ENCODE assay signal across 18 cellular contexts in the genomic region with DNA sequence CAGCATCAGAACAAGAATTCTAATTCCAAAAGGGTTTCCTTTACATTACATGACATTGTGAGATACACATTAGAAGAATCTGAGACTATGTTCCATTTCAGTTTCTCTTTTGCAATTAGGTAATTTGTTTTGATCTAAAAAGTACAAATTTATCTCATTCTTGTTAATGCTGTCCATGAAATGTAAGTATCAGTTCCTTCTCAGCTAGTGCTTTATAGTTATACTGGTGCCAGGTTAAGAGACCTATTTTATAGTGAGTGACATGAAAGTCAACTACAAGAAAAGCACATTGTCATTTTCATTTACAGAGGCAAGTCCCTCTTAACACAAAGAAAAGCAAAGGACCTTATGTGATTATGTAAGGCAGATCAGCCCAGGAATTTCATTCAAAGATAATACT. TPM values are rescaled to one million over a fixed set of nuclear protein-coding genes. Genes with fewer than 3 reads are reported as not detected.
DNase-seq lines count a peak whose midpoint lies in the region; ATAC-seq and TF ChIP-seq lines count a peak whose summit lies in the region.
"Had no signal": no experiment of that assay in that cellular context is flagged by ENCODE, and none has a peak within 500 bp of the region (broad histone marks: within the 10 kb centered on the region; RNA-seq: fewer than 3 reads in every experiment).

No MANE protein-coding gene starts in this region.

- no peak overlapping the region for H3K4me3 ChIP-seq in thyroid gland (replicated peaks in 1 of 3)
- H3K4me3 ChIP-seq: right atrium auricular region had no signal

- H3K27ac ChIP-seq in thyroid gland: no peak overlapping the region
- H3K27ac ChIP-seq: neutrophil, right atrium auricular region had no signal

- H3K9me3 ChIP-seq in thyroid gland: no peaks in the 10 kb centered on the region
- H3K9me3 ChIP-seq: neutrophil, right atrium auricular region had no signal

- no peak for TF ChIP-seq POLR2A in thyroid gland (IDR thresholded peaks at IDR 0.05)

- TF ChIP-seq CTCF in thyroid gland (IDR thresholded peaks at IDR 0.05): no peak

- no peak for DNase-seq in activated naive CD4-positive, alpha-beta T cell treated with anti-CD3 and anti-CD28 coated beads, Interleukin-2, amount 50 U/mL, for 72 hours (ENCODE audit: low spot score in 2 of 2)
- DNase-seq in T-cell (no peak), naive B cell (peak; percentile 45), thyroid gland (no peak), HUDEP-2 (lab: John Stamatoyannopoulos, UW; ENCODE audit: unreplicated experiment in 76 of 76) (no peak)
- DNase-seq: dermis blood vessel endothelial cell, DMS153, heart left ventricle, NCI-H1092, NCI-H82, substantia nigra had no signal

- H3K4me3 Mint-ChIP-seq in activated naive CD4-positive, alpha-beta T cell treated with anti-CD3 and anti-CD28 coated beads, Interleukin-2, amount 50 U/mL, for 24 hours: peak overlapping the region; percentile 56
- H3K4me3 Mint-ChIP-seq in T-cell (peak overlapping the region; percentile 34 to 47 (median 41)), naive B cell (peak overlapping the region in 5 of 8 donors; percentile 16 to 51 (median 31))

- H3K4me1 Mint-ChIP-seq in activated naive CD4-positive, alpha-beta T cell treated with anti-CD3 and anti-CD28 coated beads, Interleukin-2, amount 50 U/mL, for 24 hours: peaks cover 24% of the 10 kb centered on the region
- peaks cover 16 to 55% (median 22%) of the 10 kb centered on the region in 3 donors for H3K4me1 Mint-ChIP-seq in T-cell
- H3K4me1 Mint-ChIP-seq in naive B cell: peaks cover 6 to 38% (median 9%) of the 10 kb centered on the region in 3 donors

- no peaks in the 10 kb centered on the region for H3K27me3 Mint-ChIP-seq in activated naive CD4-positive, alpha-beta T cell treated with anti-CD3 and anti-CD28 coated beads, Interleukin-2, amount 50 U/mL, for 24 hours
- H3K27me3 Mint-ChIP-seq in T-cell: no peaks in the 10 kb centered on the region
- no peaks in the 10 kb centered on the region for H3K27me3 Mint-ChIP-seq in naive B cell

- ATAC-seq in activated naive CD4-positive, alpha-beta T cell treated with anti-CD3 and anti-CD28 coated beads, Interleukin-2, amount 50 U/mL, for 72 hours: no peak
- ATAC-seq in GM18867 (IDR thresholded peaks at IDR 0.05; ENCODE audit: unreplicated experiment): peak; percentile 24
- ATAC-seq in T-cell (replicated peaks in 1 of 4): no peak
- peak in 1 of 2 donors; percentile 12 for ATAC-seq in naive B cell (ENCODE audit: low read depth in 2 of 2)
- no peak for ATAC-seq in GM18861 (IDR thresholded peaks at IDR 0.05; ENCODE audit: unreplicated experiment)
- ATAC-seq: HCT116, heart left ventricle, HepG2 had no signal

- peaks cover 0 to 5% of the 10 kb centered on the region in 2 donors for H3K36me3 ChIP-seq in thyroid gland

- H3K27ac Mint-ChIP-seq in activated naive CD4-positive, alpha-beta T cell treated with anti-CD3 and anti-CD28 coated beads, Interleukin-2, amount 50 U/mL, for 24 hours: peak overlapping the region; percentile 79
- H3K27ac Mint-ChIP-seq in activated naive CD4-positive, alpha-beta T cell treated with anti-CD3 and anti-CD28 coated beads, Interleukin-2, amount 50 U/mL, for 72 hours: peak overlapping the region in 1 of 2 donors; percentile 72
- H3K27ac Mint-ChIP-seq in T-cell (no peak overlapping the region), naive B cell (peak overlapping the region in 3 of 6 donors; percentile 17 to 93 (median 65))

- POLR2A ChIA-PET in T-cell (lab: Charles Lee): no interaction called here

- intact Hi-C loops in thyroid gland (cut with DNase I): no loop called here

- no peaks in the 10 kb centered on the region for H3K27me3 ChIP-seq in thyroid gland
- H3K27me3 ChIP-seq: heart left ventricle, neutrophil, right atrium auricular region had no signal

- peaks cover 11% of the 10 kb centered on the region for H3K36me3 Mint-ChIP-seq in activated naive CD4-positive, alpha-beta T cell treated with anti-CD3 and anti-CD28 coated beads, Interleukin-2, amount 50 U/mL, for 24 hours
- peaks cover 5 to 11% of the 10 kb centered on the region in 2 donors for H3K36me3 Mint-ChIP-seq in activated naive CD4-positive, alpha-beta T cell treated with anti-CD3 and anti-CD28 coated beads, Interleukin-2, amount 50 U/mL, for 72 hours
- H3K36me3 Mint-ChIP-seq in T-cell (peaks cover 33% of the 10 kb centered on the region), naive B cell (peaks cover 0 to 5% of the 10 kb centered on the region in 2 donors)

- CTCF ChIA-PET in T-cell (lab: Charles Lee): interaction anchor here (0.5 to 0.7 kb wide), 2 partner anchors 45 to 91 kb away, joined by 3 to 4 read pairs; no protein-coding TSS in a partner anchor

- no peaks in the 10 kb centered on the region for H3K4me1 ChIP-seq in thyroid gland

- H3K9me3 Mint-ChIP-seq in activated naive CD4-positive, alpha-beta T cell treated with anti-CD3 and anti-CD28 coated beads, Interleukin-2, amount 50 U/mL, for 24 hours: no peaks in the 10 kb centered on the region
- no peaks in the 10 kb centered on the region for H3K9me3 Mint-ChIP-seq in activated naive CD4-positive, alpha-beta T cell treated with anti-CD3 and anti-CD28 coated beads, Interleukin-2, amount 50 U/mL, for 72 hours
- H3K9me3 Mint-ChIP-seq in T-cell (peaks cover 0 to 3% (median 0%) of the 10 kb centered on the region in 3 donors), naive B cell (peaks cover 0 to 5% (median 2%) of the 10 kb centered on the region in 7 donors)

RNA-seq across cellular contexts. Expression of gene RCBTB2, which starts 43.9 kb away (rescaled TPM):
- total RNA-seq in activated naive CD4-positive, alpha-beta T cell treated with anti-CD3 and anti-CD28 coated beads, Interleukin-2, amount 50 U/mL, for 72 hours: 1 to 10 TPM; 1.6 to 1.7 TPM
- total RNA-seq in T-cell (10 to 100 TPM; 10.4 to 19.7 (median 16.2) TPM), thyroid gland (10 to 100 TPM; 29.1 to 49.6 (median 34.9) TPM)
- polyA plus RNA-seq in naive B cell (ENCODE audit: low read depth in 6 of 6): 1 to 10 TPM in 5 of 6 donors, not detected in 1; 2.0 to 4.2 (median 2.1) TPM

Comparison
In these comparisons a context has a peak if more than half of its experiments do, and no peak if none do; other contexts are left out.
1. RNA of gene RCBTB2, which starts 43.9 kb away (total RNA-seq): 29.1 to 49.6 TPM in thyroid gland and 10.4 to 19.7 TPM in T-cell; 1.6 to 1.7 TPM in activated naive CD4-positive, alpha-beta T cell treated with anti-CD3 and anti-CD28 coated beads, Interleukin-2, amount 50 U/mL, for 72 hours; every median in the first group is over 4 times any median in the second.
2. Peak in every context shown above with its lines, with median percentiles within 50 percentile points of each other: H3K4me3 Mint-ChIP-seq.